Comparison of ENCODE assay signal across 34 cellular contexts in the genomic region with DNA sequence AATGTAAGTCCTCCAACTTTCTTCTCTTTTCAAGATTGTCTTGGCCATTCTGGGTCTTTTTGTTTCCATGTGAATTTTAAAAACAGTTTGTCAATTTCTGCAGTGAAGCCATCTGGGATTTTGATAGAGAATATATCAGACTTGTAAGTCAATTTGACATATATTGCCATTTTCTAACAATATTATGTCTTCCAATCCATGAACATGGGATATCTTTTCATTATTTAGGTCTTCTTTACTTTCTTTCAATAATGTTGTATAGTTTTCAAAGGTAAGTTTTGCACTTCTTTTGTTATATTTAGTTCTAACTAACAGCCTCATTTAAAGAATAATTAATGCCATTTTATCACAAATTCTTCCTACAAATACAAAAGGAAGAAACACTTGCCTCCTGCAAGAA.
"Had no signal": no experiment of that assay in that cellular context is flagged by ENCODE, and none has a peak within 500 bp of the region (broad histone marks: within the 10 kb centered on the region; RNA-seq: fewer than 3 reads in every experiment).

No MANE protein-coding gene starts in this region.

- H3K36me3 ChIP-seq: MG63 had no signal

- H3K4me3 ChIP-seq: MG63 had no signal

- H3K27me3 ChIP-seq: MG63 had no signal

- DNase-seq: Karpas-422, Kasumi-1, MG63, MM.1S, MV-4-11, NCI-H1048, NCI-H1092, NCI-H1092 treated with DMSO at 0.1 percent for 48 hours, NCI-H1105, NCI-H1105 treated with DMSO at 0.1 percent for 48 hours, NCI-H1417, NCI-H1417 treated with DMSO at 0.1 percent for 48 hours, NCI-H1436, NCI-H1436 treated with DMSO at 0.1 percent for 48 hours, NCI-H146, NCI-H1694, NCI-H1694 treated with DMSO at 0.1 percent for 48 hours, NCI-H187, NCI-H187 treated with DMSO at 0.1 percent for 48 hours, NCI-H1930, NCI-H2029, NCI-H2029 treated with DMSO at 0.1 percent for 48 hours, NCI-H2081, NCI-H2081 treated with DMSO at 0.1 percent for 48 hours, NCI-H2107, NCI-H2171, NCI-H2171 treated with DMSO at 0.1 percent for 48 hours, NCI-H2227 treated with DMSO at 0.1 percent for 48 hours, NCI-H226, NCI-H345, NCI-H446, NCI-H446 treated with DMSO at 0.1 percent for 48 hours, NCI-H510A, NCI-H510A treated with DMSO at 0.1 percent for 48 hours had no signal
